ENCODE assay signal across 1 cellular context in genomic region chr13:98318263-98318878, GRCh38.
TF ChIP-seq lines count a peak whose summit lies in the region.

No MANE protein-coding gene starts in this region.

TF ChIP-seq in HepG2, 621 proteins besides CTCF, POLR2A, EP300 and RAD21 (continued from another document):
- TF ChIP-seq ZBTB26 (CRISPR knock-in tag; IDR thresholded peaks at IDR 0.05; ENCODE audit: borderline replicate concordance) (no peak), HIC2 (CRISPR knock-in tag; IDR thresholded peaks at IDR 0.05; ENCODE audit: low read depth) (peak; percentile 62; the same call in 1 of the 2 replicates), NRL (CRISPR knock-in tag; IDR thresholded peaks at IDR 0.05; ENCODE audit: borderline replicate concordance) (no peak), MAFF (IDR thresholded peaks at IDR 0.05; ENCODE audit: low read depth, low read length) (no peak)
- TF ChIP-seq, protein P1, sequence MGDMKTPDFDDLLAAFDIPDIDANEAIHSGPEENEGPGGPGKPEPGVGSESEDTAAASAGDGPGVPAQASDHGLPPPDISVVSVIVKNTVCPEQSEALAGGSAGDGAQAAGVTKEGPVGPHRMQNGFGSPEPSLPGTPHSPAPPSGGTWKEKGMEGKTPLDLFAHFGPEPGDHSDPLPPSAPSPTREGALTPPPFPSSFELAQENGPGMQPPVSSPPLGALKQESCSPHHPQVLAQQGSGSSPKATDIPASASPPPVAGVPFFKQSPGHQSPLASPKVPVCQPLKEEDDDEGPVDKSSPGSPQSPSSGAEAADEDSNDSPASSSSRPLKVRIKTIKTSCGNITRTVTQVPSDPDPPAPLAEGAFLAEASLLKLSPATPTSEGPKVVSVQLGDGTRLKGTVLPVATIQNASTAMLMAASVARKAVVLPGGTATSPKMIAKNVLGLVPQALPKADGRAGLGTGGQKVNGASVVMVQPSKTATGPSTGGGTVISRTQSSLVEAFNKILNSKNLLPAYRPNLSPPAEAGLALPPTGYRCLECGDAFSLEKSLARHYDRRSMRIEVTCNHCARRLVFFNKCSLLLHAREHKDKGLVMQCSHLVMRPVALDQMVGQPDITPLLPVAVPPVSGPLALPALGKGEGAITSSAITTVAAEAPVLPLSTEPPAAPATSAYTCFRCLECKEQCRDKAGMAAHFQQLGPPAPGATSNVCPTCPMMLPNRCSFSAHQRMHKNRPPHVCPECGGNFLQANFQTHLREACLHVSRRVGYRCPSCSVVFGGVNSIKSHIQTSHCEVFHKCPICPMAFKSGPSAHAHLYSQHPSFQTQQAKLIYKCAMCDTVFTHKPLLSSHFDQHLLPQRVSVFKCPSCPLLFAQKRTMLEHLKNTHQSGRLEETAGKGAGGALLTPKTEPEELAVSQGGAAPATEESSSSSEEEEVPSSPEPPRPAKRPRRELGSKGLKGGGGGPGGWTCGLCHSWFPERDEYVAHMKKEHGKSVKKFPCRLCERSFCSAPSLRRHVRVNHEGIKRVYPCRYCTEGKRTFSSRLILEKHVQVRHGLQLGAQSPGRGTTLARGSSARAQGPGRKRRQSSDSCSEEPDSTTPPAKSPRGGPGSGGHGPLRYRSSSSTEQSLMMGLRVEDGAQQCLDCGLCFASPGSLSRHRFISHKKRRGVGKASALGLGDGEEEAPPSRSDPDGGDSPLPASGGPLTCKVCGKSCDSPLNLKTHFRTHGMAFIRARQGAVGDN (CRISPR knock-in tag; IDR thresholded peaks at IDR 0.05) = peak; percentile 55
TF ChIP-seq in HepG2: peak in this region for 5.
